18 cellular contexts compared by ENCODE assay signal in genomic region chr7:115300228-115300870, GRCh38.
DNase-seq lines count a peak whose midpoint lies in the region; ATAC-seq, FAIRE-seq and TF ChIP-seq lines count a peak whose summit lies in the region.
"Had no signal": no experiment of that assay in that cellular context is flagged by ENCODE, and none has a peak within 500 bp of the region (broad histone marks: within the 10 kb centered on the region; RNA-seq: fewer than 3 reads in every experiment).

No MANE protein-coding gene starts in this region.

- H3K4me1 ChIP-seq in SK-N-SH (ENCODE audit: control insufficient read depth in 1 of 2, insufficient read depth in 2 of 2, low read depth in 1 of 2, low read length in 1 of 2) (no peaks in the 10 kb centered on the region; a peak in 1 of 4 replicates), osteoblast (ENCODE audit: insufficient read depth, low read length) (peaks cover 9% of the 10 kb centered on the region), pancreas (no peaks in the 10 kb centered on the region)
- H3K4me1 ChIP-seq: testis had no signal

- intact Hi-C loops in pancreas (cut with DNase I) = no loop called here

- 0% methylated on average over 1 of the region's 1 CpG for WGBS in SK-N-SH (ENCODE audit: low lambda C conversion rate)
- 13 to 30% methylated on average over 1 of the region's 1 CpG for WGBS in pancreas, 2 donors

- H3K4me3 Mint-ChIP-seq in stimulated activated memory B cell treated with anti-CD40 and anti-IgM and Interleukin-4, amounts not matched to agents 10 μg/mL and 1 μg/mL and 100 μg/mL, for 72 hours = no peak overlapping the region
- H3K4me3 Mint-ChIP-seq: T-helper 1 cell treated with Interleukin-12 subunit alpha and Interleukin-12 subunit beta and Interleukin-4 antibody, amounts not matched to agents 30 μg/mL and 1 μg/mL, for 36 hours; WTC11 had no signal

- FAIRE-seq in pancreas (lab: Jason Lieb, UNC) = no peak
- FAIRE-seq: colon had no signal

- H4K20me1 ChIP-seq in SK-N-SH (ENCODE audit: insufficient read depth) = no peaks in the 10 kb centered on the region
- no peaks in the 10 kb centered on the region for H4K20me1 ChIP-seq in osteoblast (ENCODE audit: insufficient read depth, low read length)

- no peaks in the 10 kb centered on the region for H3K27me3 Mint-ChIP-seq in stimulated activated memory B cell treated with anti-CD40 and anti-IgM and Interleukin-4, amounts not matched to agents 10 μg/mL and 1 μg/mL and 100 μg/mL, for 72 hours

- H3K27me3 ChIP-seq in BJ (ENCODE audit: control insufficient read depth, insufficient read depth, low read length) (no peaks in the 10 kb centered on the region), SK-N-SH (ENCODE audit: insufficient read depth) (peaks cover 6% of the 10 kb centered on the region; the same call in 1 of the 2 replicates), osteoblast (ENCODE audit: insufficient read depth, low read length) (no peaks in the 10 kb centered on the region), pancreas (no peaks in the 10 kb centered on the region)
- H3K27me3 ChIP-seq: testis had no signal

- H3K36me3 ChIP-seq in BJ (ENCODE audit: control insufficient read depth, insufficient read depth, low read length) (no peaks in the 10 kb centered on the region), SK-N-SH (replicated peaks in 1 of 2; ENCODE audit: control insufficient read depth in 1 of 2, insufficient read depth in 2 of 2, low read length in 1 of 2) (no peaks in the 10 kb centered on the region), osteoblast (ENCODE audit: insufficient read depth, low read length) (no peaks in the 10 kb centered on the region), pancreas (no peaks in the 10 kb centered on the region)

- H3K27ac Mint-ChIP-seq in stimulated activated memory B cell treated with anti-CD40 and anti-IgM and Interleukin-4, amounts not matched to agents 10 μg/mL and 1 μg/mL and 100 μg/mL, for 72 hours = no peak overlapping the region
- H3K27ac Mint-ChIP-seq: activated T-helper 2 cell treated with anti-CD3 and anti-CD28 coated beads, Interferon-gamma antibody, Interleukin-2, Interleukin-4, amounts not matched to agents 10 μg/mL and 5 μg/mL and 100 μg/mL, durations not matched to agents 14 hours and 24 hours and 36 hours; T-helper 1 cell treated with Interleukin-12 subunit alpha and Interleukin-12 subunit beta and Interleukin-4 antibody, amounts not matched to agents 30 μg/mL and 1 μg/mL, for 36 hours; WTC11 had no signal

- ATAC-seq in pancreas (no peak), GM21367 (IDR thresholded peaks at IDR 0.05; ENCODE audit: unreplicated experiment) (no peak)
- ATAC-seq in stimulated activated memory B cell treated with anti-CD40 and anti-IgM and Interleukin-4, amounts not matched to agents 10 μg/mL and 1 μg/mL and 100 μg/mL, for 72 hours = no peak

- TF ChIP-seq EP300 in SK-N-SH (IDR thresholded peaks at IDR 0.05; ENCODE audit: borderline replicate concordance in 1 of 2, low read depth in 1 of 2, low read length in 1 of 2) = no peak

- H3K9me3 Mint-ChIP-seq in stimulated activated memory B cell treated with anti-CD40 and anti-IgM and Interleukin-4, amounts not matched to agents 10 μg/mL and 1 μg/mL and 100 μg/mL, for 72 hours = peaks cover 3% of the 10 kb centered on the region
- H3K9me3 Mint-ChIP-seq: activated T-helper 2 cell treated with anti-CD3 and anti-CD28 coated beads, Interferon-gamma antibody, Interleukin-2, Interleukin-4, amounts not matched to agents 10 μg/mL and 5 μg/mL and 100 μg/mL, durations not matched to agents 14 hours and 24 hours and 36 hours; T-helper 1 cell treated with Interleukin-12 subunit alpha and Interleukin-12 subunit beta and Interleukin-4 antibody, amounts not matched to agents 30 μg/mL and 1 μg/mL, for 36 hours had no signal

- no peak overlapping the region for H3K4me2 ChIP-seq in SK-N-SH
- H3K4me2 ChIP-seq in osteoblast (ENCODE audit: insufficient read depth, low read length) = no peak overlapping the region
- H3K4me2 ChIP-seq: KMS-11 had no signal

- no peaks in the 10 kb centered on the region for H3K4me1 Mint-ChIP-seq in stimulated activated memory B cell treated with anti-CD40 and anti-IgM and Interleukin-4, amounts not matched to agents 10 μg/mL and 1 μg/mL and 100 μg/mL, for 72 hours

- H3K36me3 Mint-ChIP-seq in stimulated activated memory B cell treated with anti-CD40 and anti-IgM and Interleukin-4, amounts not matched to agents 10 μg/mL and 1 μg/mL and 100 μg/mL, for 72 hours = no peaks in the 10 kb centered on the region
- H3K36me3 Mint-ChIP-seq: WTC11 had no signal

- no peak overlapping the region for H3K9ac ChIP-seq in SK-N-SH
- H3K9ac ChIP-seq: KMS-11 had no signal

- TF ChIP-seq CTCF in BJ (IDR thresholded peaks at IDR 0.05; ENCODE audit: insufficient read depth, low read depth, low read length) = no peak
- no peak for TF ChIP-seq CTCF in SK-N-SH (IDR thresholded peaks at IDR 0.05)
- TF ChIP-seq CTCF in fibroblast of mammary gland (conservative IDR thresholded peaks at IDR 0.05; ENCODE audit: control insufficient read depth, insufficient read depth, low read depth, low read length) = no peak
- no peak for TF ChIP-seq CTCF in osteoblast (IDR thresholded peaks at IDR 0.05; ENCODE audit: extremely low read depth, low read depth, low read length)
- no peak for TF ChIP-seq CTCF in pancreas (IDR thresholded peaks at IDR 0.05)

- CTCF ChIA-PET in BJ (lab: Yijun Ruan, JAX) = interaction anchor here (0.9 kb wide), 1 partner anchor 364 kb away, joined by 3 read pairs; no protein-coding TSS in a partner anchor
- CTCF ChIA-PET in SK-N-SH (lab: Yijun Ruan, JAX) = no interaction called here

- no peaks in the 10 kb centered on the region for H3K9me3 ChIP-seq in SK-N-SH
- H3K9me3 ChIP-seq in osteoblast (ENCODE audit: low read depth, low read length) = no peaks in the 10 kb centered on the region
- H3K9me3 ChIP-seq in pancreas = no peaks in the 10 kb centered on the region
- H3K9me3 ChIP-seq: testis had no signal

- peak; percentile 53 for DNase-seq in BJ (ENCODE audit: low read depth)
- DNase-seq in SK-N-SH = no peak
- DNase-seq in fibroblast of mammary gland (ENCODE audit: low read depth) = peak; percentile 67
- peak; percentile 42 for DNase-seq in osteoblast (ENCODE audit: insufficient read length, low spot score, missing footprints)
- DNase-seq in pancreas = no peak
- no peak for DNase-seq in D341Med (ENCODE audit: low spot score)
- DNase-seq: DMS79 treated with DMSO at 0.1 percent for 48 hours; occipital lobe; stimulated activated CD4-positive, alpha-beta T cell treated with anti-CD3 and anti-CD28 coated beads, Interleukin-4, amount 100 ng/mL, for 4 hours; testis had no signal

- POLR2A ChIA-PET in BJ (lab: Charles Lee) = no interaction called here
- POLR2A ChIA-PET in SK-N-SH (lab: Yijun Ruan, JAX) = no interaction called here

- H3F3A ChIP-seq in SK-N-SH (replicated peaks; ENCODE audit: insufficient read depth) = no peaks in the 10 kb centered on the region

- H3K9me2 ChIP-seq in SK-N-SH = no peaks in the 10 kb centered on the region

- no peak for TF ChIP-seq RAD21 in SK-N-SH (IDR thresholded peaks at IDR 0.05; ENCODE audit: low read length)

- H3K79me2 ChIP-seq in SK-N-SH (ENCODE audit: insufficient read depth) (no peaks in the 10 kb centered on the region), osteoblast (ENCODE audit: insufficient read depth, low read length) (no peaks in the 10 kb centered on the region)

- H3K4me3 ChIP-seq in BJ (ENCODE audit: low read depth, low read length) (no peak overlapping the region), SK-N-SH (ENCODE audit: low read depth in 2 of 2, low read length in 1 of 2) (no peak overlapping the region), fibroblast of mammary gland (ENCODE audit: control insufficient read depth, low read depth, low read length) (no peak overlapping the region), osteoblast (ENCODE audit: insufficient read depth, low read length) (no peak overlapping the region), pancreas (no peak overlapping the region)
- H3K4me3 ChIP-seq: testis had no signal

- H2AFZ ChIP-seq in SK-N-SH (ENCODE audit: low read depth) = no peak overlapping the region
- no peak overlapping the region for H2AFZ ChIP-seq in osteoblast (ENCODE audit: low read length)

- peak overlapping the region; percentile 34 to 73; a peak in 2 of 4 replicates for H3K27ac ChIP-seq in SK-N-SH (ENCODE audit: low read depth in 2 of 2, low read length in 1 of 2)
- no peak overlapping the region for H3K27ac ChIP-seq in osteoblast (ENCODE audit: low read depth, low read length)
- no peak overlapping the region for H3K27ac ChIP-seq in pancreas
- H3K27ac ChIP-seq: epithelial cell of prostate, KMS-11, testis had no signal

TF ChIP-seq in SK-N-SH, 30 proteins besides CTCF, POLR2A, EP300 and RAD21 (continues in another document):
- TF ChIP-seq SMC3 (IDR thresholded peaks at IDR 0.05; ENCODE audit: low read depth, low read length) = no peak
- no peak for TF ChIP-seq CHD2 (IDR thresholded peaks at IDR 0.05; ENCODE audit: low read length, partially characterized antibody)
- TF ChIP-seq PBX3 (IDR thresholded peaks at IDR 0.05) = no peak
- no peak for TF ChIP-seq RXRA (IDR thresholded peaks at IDR 0.05; ENCODE audit: borderline replicate concordance, low read depth)
- peak; percentile 27; the same call in 1 of the 2 replicates for TF ChIP-seq TCF12 (IDR thresholded peaks at IDR 0.05)

Comparison
In these comparisons a context has a peak if more than half of its experiments do, and no peak if none do; other contexts are left out.
1. DNase-seq: peak in BJ (single experiment), fibroblast of mammary gland (single experiment) and osteoblast (single experiment); none in SK-N-SH (single experiment), pancreas (0 of 6) and D341Med (single experiment).
2. H3K27ac ChIP-seq: peak in SK-N-SH (2 of 2); none in osteoblast (single experiment) and pancreas (0 of 4).